ENCODE assay signal across 23 cellular contexts in the genomic region with DNA sequence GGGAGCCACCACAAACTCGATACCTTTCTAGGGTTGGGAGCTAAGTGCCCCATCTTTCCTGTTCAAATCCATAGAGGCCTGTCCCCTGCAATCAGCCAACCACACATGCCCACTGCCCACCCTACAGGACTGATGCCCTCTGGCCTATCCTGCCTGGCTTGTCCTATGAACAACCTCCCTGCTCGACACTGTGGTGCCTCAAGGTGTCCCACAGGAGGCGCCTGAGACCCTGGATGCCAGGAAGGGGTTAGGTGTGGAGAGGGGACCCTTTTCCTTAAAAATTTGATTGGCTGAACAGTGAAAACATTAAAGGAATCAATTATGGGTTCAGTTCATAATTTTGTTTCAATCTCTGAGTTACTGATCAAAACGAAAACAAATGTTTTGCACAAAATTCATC.
"Had no signal": no experiment of that assay in that cellular context is flagged by ENCODE, and none has a peak within 500 bp of the region (broad histone marks: within the 10 kb centered on the region; RNA-seq: fewer than 3 reads in every experiment).

No MANE protein-coding gene starts in this region.

- DNase-seq: activated B cell treated with CpG ODN at 0.5 μM for 24 hours; activated CD4-positive, alpha-beta T cell treated with anti-CD3 and anti-CD28 coated beads, Interleukin-2, amount 50 U/mL, for 1 hour; activated CD8-positive, alpha-beta T cell treated with anti-CD3 and anti-CD28 coated beads for 36 hours; activated naive CD8-positive, alpha-beta T cell treated with anti-CD3 and anti-CD28 coated beads, Interleukin-2, amount 50 U/mL, for 24 hours; activated T-cell treated with anti-CD3 and anti-CD28 coated beads, Interleukin-2, amount 50 U/mL, for 4 hours; amygdala; caudate nucleus; cortex of kidney; foreskin melanocyte; heart right ventricle; left colon; midbrain; naive thymus-derived CD8-positive, alpha-beta T cell; right cardiac atrium; stimulated activated CD4-positive, alpha-beta T cell treated with anti-CD3 and anti-CD28 coated beads, Interleukin-15, amount 100 ng/mL, for 24 hours; stimulated activated CD4-positive, alpha-beta T cell treated with anti-CD3 and anti-CD28 coated beads, Interleukin-2, amount 100 ng/mL, for 24 hours; stimulated activated naive B cell treated with anti-CD40 and anti-IgM and Interleukin-4, amounts not matched to agents 10 μg/mL and 1 μg/mL and 100 μg/mL, for 72 hours; stomach; T-helper 17 cell; T1000; thyroid gland had no signal

- H3K27me3 ChIP-seq: thyroid gland had no signal

- H3K4me1 ChIP-seq: esophagus muscularis mucosa, heart right ventricle, stomach, thyroid gland had no signal

- H3K9me3 ChIP-seq: esophagus muscularis mucosa, stomach, thyroid gland had no signal

- ATAC-seq: activated CD8-positive, alpha-beta T cell treated with anti-CD3 and anti-CD28 coated beads for 36 hours; activated T-cell treated with anti-CD3 and anti-CD28 coated beads, Interleukin-2, amount 50 U/mL, for 4 hours; heart right ventricle; left colon; naive thymus-derived CD8-positive, alpha-beta T cell; right cardiac atrium; stimulated activated naive B cell treated with anti-CD40 and anti-IgM and Interleukin-4, amounts not matched to agents 10 μg/mL and 1 μg/mL and 100 μg/mL, for 72 hours; T-helper 17 cell had no signal

- H3K36me3 ChIP-seq: esophagus muscularis mucosa, heart right ventricle, stomach, thyroid gland had no signal

- H3K4me3 ChIP-seq: esophagus muscularis mucosa, heart right ventricle, stomach, thyroid gland had no signal

- FAIRE-seq: keratinocyte had no signal

- H3K27ac ChIP-seq: esophagus muscularis mucosa, heart right ventricle, stomach, thyroid gland had no signal
